7 cellular contexts compared by ENCODE assay signal in genomic region chr1:203172184-203173115, GRCh38. TPM values are rescaled to one million over a fixed set of nuclear protein-coding genes. Genes with fewer than 3 reads are reported as not detected.
DNase-seq lines count a peak whose midpoint lies in the region; ATAC-seq and TF ChIP-seq lines count a peak whose summit lies in the region.

No MANE protein-coding gene starts in this region.

- DNase-seq in ELR (ENCODE audit: low read depth) = peak; percentile 62
- DNase-seq in Kasumi-1 (lab: John Stamatoyannopoulos, UW) = peak; percentile 38 to 40
- peak; percentile 20 for DNase-seq in T follicular helper cell (ENCODE audit: low read depth)
- peak; percentile 59 to 69 for DNase-seq in breast epithelium (ENCODE audit: low spot score in 2 of 2)
- peak; percentile 43 for DNase-seq in iris pigment epithelial cell (ENCODE audit: low read depth)
- peak; percentile 12 to 33 for DNase-seq in stimulated activated CD4-positive, alpha-beta T cell treated with anti-CD3 and anti-CD28 coated beads, Interleukin-4, amount 100 ng/mL, for 4 hours

- no peaks in the 10 kb centered on the region for H3K27me3 ChIP-seq in breast epithelium

- no peaks in the 10 kb centered on the region for H3K9me3 ChIP-seq in breast epithelium

- H3K36me3 ChIP-seq in breast epithelium = no peaks in the 10 kb centered on the region

- H3K27ac ChIP-seq in breast epithelium = no peak overlapping the region

- no peak overlapping the region for H3K4me3 ChIP-seq in breast epithelium

- intact Hi-C loops in breast epithelium (cut with DNase I; ENCODE audit: low total_unique reads) = no loop called here

- TF ChIP-seq POLR2A in breast epithelium (IDR thresholded peaks at IDR 0.05) = no peak

- peak; percentile 45 to 87 (median 69) for TF ChIP-seq CTCF in breast epithelium (IDR thresholded peaks at IDR 0.05)

- H3K4me1 ChIP-seq in breast epithelium = no peaks in the 10 kb centered on the region

- no peak for ATAC-seq in GM21825 (IDR thresholded peaks at IDR 0.05; ENCODE audit: unreplicated experiment)

RNA-seq across cellular contexts. Expression of gene MYBPH, which starts 3.2 kb away (rescaled TPM):
- under 1 TPM in 1 of 3 donors, not detected in 2; 0.66 TPM for total RNA-seq in breast epithelium

RNA-seq across cellular contexts. Expression of gene CHI3L1, which starts 14.1 kb away (rescaled TPM):
- 100 to 1,000 TPM in 2 of 3 donors, 10 to 100 TPM in 1; 14.2 to 638 (median 426) TPM for total RNA-seq in breast epithelium

RNA-seq across cellular contexts. Expression of gene ADORA1, which starts 44.9 kb away (rescaled TPM):
- 10 to 100 TPM in 1 of 3 donors, 1 to 10 TPM in 1, under 1 TPM in 1; 0.64 to 14.5 (median 5.2) TPM for total RNA-seq in breast epithelium

RNA-seq across cellular contexts. Expression of gene CHIT1, which starts 57.0 kb away (rescaled TPM):
- 10 to 100 TPM in 1 of 3 donors, 1 to 10 TPM in 1, not detected in 1; 5.1 to 15.2 TPM for total RNA-seq in breast epithelium
